25 cellular contexts compared by ENCODE assay signal in genomic region chr4:65911720-65912119, GRCh38.
DNase-seq lines count a peak whose midpoint lies in the region; ATAC-seq, FAIRE-seq and TF ChIP-seq lines count a peak whose summit lies in the region.
"Had no signal": no experiment of that assay in that cellular context is flagged by ENCODE, and none has a peak within 500 bp of the region (broad histone marks: within the 10 kb centered on the region; RNA-seq: fewer than 3 reads in every experiment).

No MANE protein-coding gene starts in this region.

- TF ChIP-seq CTCF in HepG2 (CRISPR knock-in tag; IDR thresholded peaks at IDR 0.05) (no peak), right lobe of liver (IDR thresholded peaks at IDR 0.05) (no peak), RWPE2 (IDR thresholded peaks at IDR 0.05; ENCODE audit: poor library complexity, severe bottlenecking) (no peak), foreskin keratinocyte (conservative IDR thresholded peaks at IDR 0.05) (no peak), kidney (IDR thresholded peaks at IDR 0.05; ENCODE audit: borderline replicate concordance, extremely low read depth, insufficient read depth) (no peak)

- BruUV-seq in HepG2 (replicated peaks; lab: Mats Ljungman, UMichigan), result no TSS peak

- H4K8ac ChIP-seq in neuronal stem cell (ENCODE audit: low read depth, low read length), result no peak overlapping the region

- H3K79me2 ChIP-seq in HepG2 (ENCODE audit: insufficient read depth, low read length), result no peaks in the 10 kb centered on the region

- no peak overlapping the region for H3K9ac ChIP-seq in HepG2 (ENCODE audit: insufficient read depth, low read depth, low read length)
- no peak overlapping the region for H3K9ac ChIP-seq in kidney (ENCODE audit: low read length in 2 of 2)
- H3K9ac ChIP-seq in neuronal stem cell (ENCODE audit: low read depth, low read length, poor library complexity), result no peak overlapping the region

- CTCF ChIA-PET in HepG2 (lab: Yijun Ruan, JAX; ENCODE audit: low intra/inter-chr PET ratio, low total read pairs), result no interaction called here

- ATAC-seq in HepG2 (peak; percentile 86), right lobe of liver (no peak), RWPE2 (ENCODE audit: low read depth) (peak; percentile 27; the same call in 1 of the 3 replicates), foreskin keratinocyte (peak; percentile 28)
- ATAC-seq: PC-3 had no signal

- no peaks in the 10 kb centered on the region for H3K79me1 ChIP-seq in neuronal stem cell (ENCODE audit: low read depth, low read length)

- no peak overlapping the region for H3K18ac ChIP-seq in neuronal stem cell (ENCODE audit: low read length)

- no peak overlapping the region for H2AK5ac ChIP-seq in neuronal stem cell (ENCODE audit: low read depth, low read length)

- H3K9me3 ChIP-seq in HepG2 (ENCODE audit: low read length), result no peaks in the 10 kb centered on the region
- H3K9me3 ChIP-seq in right lobe of liver, result no peaks in the 10 kb centered on the region
- no peaks in the 10 kb centered on the region for H3K9me3 ChIP-seq in RWPE2 (ENCODE audit: severe bottlenecking)
- no peaks in the 10 kb centered on the region for H3K9me3 ChIP-seq in kidney (ENCODE audit: control insufficient read depth in 1 of 2, low read length in 2 of 2)
- no peaks in the 10 kb centered on the region for H3K9me3 ChIP-seq in neuronal stem cell (replicated peaks in 1 of 2; ENCODE audit: control insufficient read depth in 2 of 2, insufficient read depth in 1 of 2, low read depth in 1 of 2, low read length in 2 of 2)
- H3K9me3 ChIP-seq: MG63, SJSA1 had no signal

- H2BK120ac ChIP-seq in neuronal stem cell (ENCODE audit: low read depth, low read length), result no peak overlapping the region

- DNase-seq in HepG2 (ENCODE audit: low spot score) (no peak), right lobe of liver (no peak), RWPE2 (ENCODE audit: low spot score) (no peak), foreskin keratinocyte (no peak), cortex of kidney (lab: John Stamatoyannopoulos, UW) (no peak), kidney (no peak), neuronal stem cell (ENCODE audit: low spot score) (no peak)
- DNase-seq: 8988T; ACHN; Calu3; DMS79 treated with DMSO at 0.1 percent for 48 hours; GF-D8; KBM-7; MG63; NCI-H2029 treated with DMSO at 0.1 percent for 48 hours; NCI-H226; NCI-H510A; NCI-H748 treated with DMSO at 0.1 percent for 48 hours; NK-92 treated with Interleukin-12 subunit alpha and Interleukin-12 subunit beta, amount 100 ng/mL, for 24 hours; PC-3; Right ventricle myocardium superior had no signal

- no peak overlapping the region for H4K91ac ChIP-seq in neuronal stem cell (ENCODE audit: low read depth, low read length, poor library complexity)

- intact Hi-C loops in HepG2 (cut with micrococcal nuclease; ENCODE audit: unreplicated experiment), result no loop called here
- intact Hi-C loops in right lobe of liver (cut with DNase I), result no loop called here
- intact Hi-C loops in kidney (cut with DNase I), result no loop called here

- H3K14ac ChIP-seq in neuronal stem cell (ENCODE audit: low read length), result no peak overlapping the region

- TF ChIP-seq EP300 in HepG2 (IDR thresholded peaks at IDR 0.05; ENCODE audit: low read depth in 2 of 2, low read length in 2 of 2) (no peak), HepG2 (CRISPR knock-in tag; IDR thresholded peaks at IDR 0.05; ENCODE audit: borderline replicate concordance) (no peak)

- no peak overlapping the region for H3K4ac ChIP-seq in neuronal stem cell (ENCODE audit: low read length)

- H2AFZ ChIP-seq in HepG2 (ENCODE audit: low read length), result no peak overlapping the region
- no peak overlapping the region for H2AFZ ChIP-seq in neuronal stem cell (ENCODE audit: low read length)

- TF ChIP-seq POLR2A in HepG2 (IDR thresholded peaks at IDR 0.05; ENCODE audit: insufficient read depth in 1 of 2, low read depth in 2 of 2, low read length in 2 of 2), result no peak
- no peak for TF ChIP-seq POLR2A in right lobe of liver (IDR thresholded peaks at IDR 0.05)

- H3K27ac ChIP-seq in HepG2 (ENCODE audit: extremely low read length, insufficient read depth, low read length) (no peak overlapping the region), right lobe of liver (no peak overlapping the region), RWPE2 (ENCODE audit: poor library complexity, severe bottlenecking) (no peak overlapping the region), foreskin keratinocyte (no peak overlapping the region), kidney (ENCODE audit: low read depth in 2 of 2, low read length in 2 of 2) (no peak overlapping the region), neuronal stem cell (replicated peaks; ENCODE audit: low read length) (no peak overlapping the region)
- H3K27ac ChIP-seq: SJSA1 had no signal

- H3K4me1 ChIP-seq in HepG2 (ENCODE audit: insufficient read depth, low read length) (no peaks in the 10 kb centered on the region), right lobe of liver (no peaks in the 10 kb centered on the region), RWPE2 (ENCODE audit: insufficient read depth, poor library complexity, severe bottlenecking) (no peaks in the 10 kb centered on the region), foreskin keratinocyte (no peaks in the 10 kb centered on the region), kidney (ENCODE audit: control insufficient read depth in 1 of 2, insufficient read depth in 1 of 2, low read depth in 1 of 2, low read length in 2 of 2) (no peaks in the 10 kb centered on the region), neuronal stem cell (ENCODE audit: control insufficient read depth in 2 of 2, insufficient read depth in 1 of 2, low read depth in 1 of 2, low read length in 2 of 2) (no peaks in the 10 kb centered on the region)
- H3K4me1 ChIP-seq: SJSA1 had no signal

- in situ Hi-C loops in HepG2 (cut with HindIII; ENCODE audit: extremely low pct_ligation_motif_present, low pct_unique_long_range_greater_than_20kb), result no loop called here

- H3K27me3 ChIP-seq in HepG2 (ENCODE audit: control insufficient read depth in 1 of 2, insufficient read depth in 2 of 2, low read length in 2 of 2) (no peaks in the 10 kb centered on the region), right lobe of liver (no peaks in the 10 kb centered on the region), RWPE2 (ENCODE audit: insufficient read depth, poor library complexity, severe bottlenecking) (no peaks in the 10 kb centered on the region), foreskin keratinocyte (no peaks in the 10 kb centered on the region), neuronal stem cell (ENCODE audit: control insufficient read depth in 3 of 3, insufficient read depth in 3 of 3, low read depth in 1 of 3, low read length in 3 of 3) (no peaks in the 10 kb centered on the region)
- H3K27me3 ChIP-seq: MG63, SJSA1 had no signal

- TF ChIP-seq RAD21 in HepG2 (CRISPR knock-in tag; IDR thresholded peaks at IDR 0.05), result no peak

- H2BK15ac ChIP-seq in neuronal stem cell (ENCODE audit: low read length), result no peak overlapping the region

- no peak overlapping the region for H2BK12ac ChIP-seq in neuronal stem cell (ENCODE audit: low read length)

- H3K4me3 ChIP-seq in HepG2 (replicated peaks in 1 of 3; ENCODE audit: insufficient read depth in 1 of 3, low read depth in 2 of 3, low read length in 3 of 3) (no peak overlapping the region), right lobe of liver (no peak overlapping the region), RWPE2 (ENCODE audit: severe bottlenecking) (no peak overlapping the region), kidney (ENCODE audit: low read length in 2 of 2) (no peak overlapping the region), neuronal stem cell (ENCODE audit: low read length in 2 of 2) (no peak overlapping the region)
- H3K4me3 ChIP-seq: MG63, SJSA1 had no signal

- 0% methylated on average over 1 of the region's 1 CpG for WGBS in HepG2 (ENCODE audit: low lambda C conversion rate)
- WGBS in right lobe of liver (ENCODE audit: insufficient coverage, low coverage, low lambda C conversion rate, missing lambda C conversion rate), result 11% methylated on average over 1 of the region's 1 CpG
- no CpG with 5 or more reads among the region's 1 CpG for WGBS in neuronal stem cell (ENCODE audit: extremely low coverage in 2 of 2, insufficient read length in 2 of 2, insufficient replicate concordance in 1 of 2), 2 donors

- POLR2A ChIA-PET in HepG2 (lab: Yijun Ruan, JAX), result no interaction called here

- H2BK5ac ChIP-seq in neuronal stem cell (ENCODE audit: low read length), result no peak overlapping the region

- no peaks in the 10 kb centered on the region for H4K20me1 ChIP-seq in HepG2 (ENCODE audit: insufficient read depth, low read length)

- FAIRE-seq in HepG2 (lab: Jason Lieb, UNC) (no peak), kidney (lab: Jason Lieb, UNC) (no peak)
- FAIRE-seq: GM19239, H54, HTR-8/SVneo had no signal

- no peak overlapping the region for H3K23ac ChIP-seq in neuronal stem cell (ENCODE audit: low read depth, low read length, poor library complexity)

- no peak overlapping the region for H3K4me2 ChIP-seq in HepG2 (ENCODE audit: low read depth, low read length)
- H3K4me2 ChIP-seq in neuronal stem cell (ENCODE audit: insufficient read depth, low read length, poor library complexity, severe bottlenecking), result no peak overlapping the region

- H3K36me3 ChIP-seq in HepG2 (replicated peaks in 1 of 2; ENCODE audit: control insufficient read depth in 1 of 2, insufficient read depth in 2 of 2, low read length in 2 of 2), result no peaks in the 10 kb centered on the region
- no peaks in the 10 kb centered on the region for H3K36me3 ChIP-seq in right lobe of liver
- H3K36me3 ChIP-seq in RWPE2 (ENCODE audit: low read depth), result no peaks in the 10 kb centered on the region
- no peaks in the 10 kb centered on the region for H3K36me3 ChIP-seq in kidney (ENCODE audit: control insufficient read depth in 1 of 2, insufficient read depth in 2 of 2, low read length in 2 of 2)
- no peaks in the 10 kb centered on the region for H3K36me3 ChIP-seq in neuronal stem cell (replicated peaks in 1 of 2; ENCODE audit: control insufficient read depth in 2 of 2, insufficient read depth in 2 of 2, low read length in 2 of 2)
- H3K36me3 ChIP-seq: MG63, SJSA1 had no signal

TF ChIP-seq in HepG2, 621 proteins besides CTCF, POLR2A, EP300 and RAD21:
- TF ChIP-seq ASH2L (IDR thresholded peaks at IDR 0.05; ENCODE audit: insufficient read length, low read depth, low read length) (no peak), PHF8 (CRISPR knock-in tag; IDR thresholded peaks at IDR 0.05) (no peak), BCL6 (CRISPR knock-in tag; IDR thresholded peaks at IDR 0.05) (no peak), MEIS1 (CRISPR knock-in tag; IDR thresholded peaks at IDR 0.05; ENCODE audit: borderline replicate concordance) (no peak), FOXP1 (IDR thresholded peaks at IDR 0.05) (no peak), FOXP1 (CRISPR knock-in tag; IDR thresholded peaks at IDR 0.05) (no peak)

Comparison
In these comparisons a context has a peak if more than half of its experiments do, and no peak if none do; other contexts are left out.
1. ATAC-seq: peak in HepG2 (single experiment), RWPE2 (single experiment) and foreskin keratinocyte (single experiment); none in right lobe of liver (0 of 4).